1 cellular context compared by ENCODE assay signal in the genomic region with DNA sequence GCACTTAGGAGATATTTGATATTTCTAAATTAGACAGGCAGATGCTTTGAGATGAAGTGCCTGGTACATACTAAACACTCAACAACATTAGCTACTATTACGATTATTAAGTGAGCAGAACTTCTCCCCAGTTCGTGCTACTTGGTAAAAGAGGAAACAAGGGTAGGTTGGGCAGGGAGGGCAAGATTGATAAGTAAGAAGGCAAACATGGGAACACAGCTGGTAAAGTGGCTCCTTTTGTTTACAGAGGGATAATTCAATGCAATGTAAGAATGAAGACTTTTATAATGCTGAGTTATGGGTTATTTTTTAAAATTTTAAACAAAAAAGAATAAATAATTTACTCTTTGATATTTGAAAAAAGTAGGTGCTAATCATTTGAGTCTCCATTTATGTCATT.
TF ChIP-seq lines count a peak whose summit lies in the region.

No MANE protein-coding gene starts in this region.

TF ChIP-seq in GM12878, 131 proteins besides CTCF, POLR2A, EP300 and RAD21:
- TF ChIP-seq, protein P1, sequence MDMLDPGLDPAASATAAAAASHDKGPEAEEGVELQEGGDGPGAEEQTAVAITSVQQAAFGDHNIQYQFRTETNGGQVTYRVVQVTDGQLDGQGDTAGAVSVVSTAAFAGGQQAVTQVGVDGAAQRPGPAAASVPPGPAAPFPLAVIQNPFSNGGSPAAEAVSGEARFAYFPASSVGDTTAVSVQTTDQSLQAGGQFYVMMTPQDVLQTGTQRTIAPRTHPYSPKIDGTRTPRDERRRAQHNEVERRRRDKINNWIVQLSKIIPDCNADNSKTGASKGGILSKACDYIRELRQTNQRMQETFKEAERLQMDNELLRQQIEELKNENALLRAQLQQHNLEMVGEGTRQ (IDR thresholded peaks at IDR 0.05; ENCODE audit: borderline replicate concordance, low read depth, low read length): no peak
- TF ChIP-seq, protein P2, sequence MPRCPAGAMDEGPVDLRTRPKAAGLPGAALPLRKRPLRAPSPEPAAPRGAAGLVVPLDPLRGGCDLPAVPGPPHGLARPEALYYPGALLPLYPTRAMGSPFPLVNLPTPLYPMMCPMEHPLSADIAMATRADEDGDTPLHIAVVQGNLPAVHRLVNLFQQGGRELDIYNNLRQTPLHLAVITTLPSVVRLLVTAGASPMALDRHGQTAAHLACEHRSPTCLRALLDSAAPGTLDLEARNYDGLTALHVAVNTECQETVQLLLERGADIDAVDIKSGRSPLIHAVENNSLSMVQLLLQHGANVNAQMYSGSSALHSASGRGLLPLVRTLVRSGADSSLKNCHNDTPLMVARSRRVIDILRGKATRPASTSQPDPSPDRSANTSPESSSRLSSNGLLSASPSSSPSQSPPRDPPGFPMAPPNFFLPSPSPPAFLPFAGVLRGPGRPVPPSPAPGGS (IDR thresholded peaks at IDR 0.05; ENCODE audit: borderline replicate concordance, insufficient read depth, low read depth, low read length, poor library complexity, severe bottlenecking): no peak
- TF ChIP-seq CEBPB (IDR thresholded peaks at IDR 0.05; ENCODE audit: borderline replicate concordance in 1 of 2, low read depth in 2 of 2, low read length in 2 of 2) (no peak), GABPA (IDR thresholded peaks at IDR 0.05; ENCODE audit: low read depth) (no peak), SUZ12 (IDR thresholded peaks at IDR 0.05; ENCODE audit: unreplicated experiment) (no peak), HDGF (IDR thresholded peaks at IDR 0.05) (no peak), POLR2AphosphoS5 (IDR thresholded peaks at IDR 0.05; ENCODE audit: low read length) (no peak), MYC (IDR thresholded peaks at IDR 0.05; ENCODE audit: insufficient read depth, insufficient read length, insufficient replicate concordance, low read length, severe bottlenecking) (no peak), TCF3 (IDR thresholded peaks at IDR 0.05; ENCODE audit: borderline replicate concordance, insufficient read depth, low read depth, low read length) (no peak), BCL11A (IDR thresholded peaks at IDR 0.05; ENCODE audit: low read depth, low read length) (no peak)
- TF ChIP-seq, protein P3, sequence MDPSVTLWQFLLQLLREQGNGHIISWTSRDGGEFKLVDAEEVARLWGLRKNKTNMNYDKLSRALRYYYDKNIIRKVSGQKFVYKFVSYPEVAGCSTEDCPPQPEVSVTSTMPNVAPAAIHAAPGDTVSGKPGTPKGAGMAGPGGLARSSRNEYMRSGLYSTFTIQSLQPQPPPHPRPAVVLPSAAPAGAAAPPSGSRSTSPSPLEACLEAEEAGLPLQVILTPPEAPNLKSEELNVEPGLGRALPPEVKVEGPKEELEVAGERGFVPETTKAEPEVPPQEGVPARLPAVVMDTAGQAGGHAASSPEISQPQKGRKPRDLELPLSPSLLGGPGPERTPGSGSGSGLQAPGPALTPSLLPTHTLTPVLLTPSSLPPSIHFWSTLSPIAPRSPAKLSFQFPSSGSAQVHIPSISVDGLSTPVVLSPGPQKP (IDR thresholded peaks at IDR 0.05; ENCODE audit: low read depth, low read length): no peak
- TF ChIP-seq, protein P4, sequence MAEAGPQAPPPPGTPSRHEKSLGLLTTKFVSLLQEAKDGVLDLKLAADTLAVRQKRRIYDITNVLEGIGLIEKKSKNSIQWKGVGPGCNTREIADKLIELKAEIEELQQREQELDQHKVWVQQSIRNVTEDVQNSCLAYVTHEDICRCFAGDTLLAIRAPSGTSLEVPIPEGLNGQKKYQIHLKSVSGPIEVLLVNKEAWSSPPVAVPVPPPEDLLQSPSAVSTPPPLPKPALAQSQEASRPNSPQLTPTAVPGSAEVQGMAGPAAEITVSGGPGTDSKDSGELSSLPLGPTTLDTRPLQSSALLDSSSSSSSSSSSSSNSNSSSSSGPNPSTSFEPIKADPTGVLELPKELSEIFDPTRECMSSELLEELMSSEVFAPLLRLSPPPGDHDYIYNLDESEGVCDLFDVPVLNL (IDR thresholded peaks at IDR 0.05; ENCODE audit: low read depth, low read length): no peak
